ENCODE assay signal across 14 cellular contexts in genomic region chr4:1206299-1207156, GRCh38. TPM values are rescaled to one million over a fixed set of nuclear protein-coding genes. Genes with fewer than 3 reads are reported as not detected.
A peak's percentile ranks its signal among the peaks of the same experiment; 100 is the strongest.
DNase-seq lines count a peak whose midpoint lies in the region; ATAC-seq and TF ChIP-seq lines count a peak whose summit lies in the region.
"Had no signal": no experiment of that assay in that cellular context is flagged by ENCODE, and none has a peak within 500 bp of the region (broad histone marks: within the 10 kb centered on the region; RNA-seq: fewer than 3 reads in every experiment).

No MANE protein-coding gene starts in this region.

- intact Hi-C loops in thyroid gland (cut with DNase I) (no loop called here), MCF 10A (cut with micrococcal nuclease) (no loop called here)

- H3K4me1 Mint-ChIP-seq in T-helper 17 cell: peaks cover 31% of the 10 kb centered on the region
- peaks cover 5% of the 10 kb centered on the region for H3K4me1 Mint-ChIP-seq in MCF 10A (ENCODE audit: insufficient read depth, unreplicated experiment)

- H3K9me3 Mint-ChIP-seq in MCF 10A (ENCODE audit: unreplicated experiment): no peaks in the 10 kb centered on the region

- CTCF ChIA-PET in MCF 10A (lab: Yijun Ruan, JAX): no interaction called here

- ATAC-seq in T-helper 17 cell: no peak
- ATAC-seq: Panc1 had no signal

- H3K27me3 ChIP-seq in thyroid gland: no peaks in the 10 kb centered on the region
- H3K27me3 ChIP-seq in effector memory CD4-positive, alpha-beta T cell (replicated peaks; ENCODE audit: control insufficient read depth, insufficient read depth, low read length, poor library complexity, severe bottlenecking): no peaks in the 10 kb centered on the region
- H3K27me3 ChIP-seq: esophagus squamous epithelium had no signal

- no TSS peak for BruUV-seq in MCF 10A (replicated peaks; lab: Mats Ljungman, UMichigan)

- peaks cover 34 to 41% of the 10 kb centered on the region in 2 donors for H3K4me1 ChIP-seq in thyroid gland
- peaks cover 19% of the 10 kb centered on the region for H3K4me1 ChIP-seq in effector memory CD4-positive, alpha-beta T cell (ENCODE audit: control insufficient read depth, insufficient read depth, low read length, poor library complexity, severe bottlenecking)
- H3K4me1 ChIP-seq: HAP-1 had no signal

- H3K36me3 Mint-ChIP-seq in T-helper 17 cell (ENCODE audit: low read depth): no peaks in the 10 kb centered on the region
- peaks cover 12% of the 10 kb centered on the region for H3K36me3 Mint-ChIP-seq in MCF 10A (ENCODE audit: insufficient read depth, unreplicated experiment)

- POLR2A ChIA-PET in MCF 10A (lab: Yijun Ruan, JAX): no interaction called here

- no peak for TF ChIP-seq POLR2A in thyroid gland (IDR thresholded peaks at IDR 0.05)

- no peak for TF ChIP-seq CTCF in thyroid gland (IDR thresholded peaks at IDR 0.05)
- no peak for TF ChIP-seq CTCF in MCF 10A (IDR thresholded peaks at IDR 0.05; ENCODE audit: unreplicated experiment)

- no peaks in the 10 kb centered on the region for H3K9me3 ChIP-seq in T-helper 17 cell (ENCODE audit: control insufficient read depth, low read length, poor library complexity, severe bottlenecking)
- no peaks in the 10 kb centered on the region for H3K9me3 ChIP-seq in thyroid gland
- H3K9me3 ChIP-seq in effector memory CD4-positive, alpha-beta T cell (ENCODE audit: control insufficient read depth, low read length): no peaks in the 10 kb centered on the region
- H3K9me3 ChIP-seq: esophagus squamous epithelium, HAP-1 had no signal

- H3K4me3 Mint-ChIP-seq in T-helper 17 cell (no peak overlapping the region), MCF 10A (ENCODE audit: unreplicated experiment) (no peak overlapping the region)

- DNase-seq in activated gamma-delta T cell treated with Interleukin-2 at 50 U/mL for 16 hours (peak; percentile 2), activated gamma-delta T cell (lab: John Stamatoyannopoulos, UW) (no peak), T-helper 17 cell (peak in 2 of 3 donors; percentile 2 to 7), left kidney (ENCODE audit: low read depth, low spot score) (peak; percentile 41), thyroid gland (peak; percentile 0 to 1), MCF 10A (ENCODE audit: unreplicated experiment) (no peak), DMS 273 treated with DMSO at 0.1 percent for 48 hours (lab: John Stamatoyannopoulos, UW) (no peak)
- DNase-seq in effector memory CD4-positive, alpha-beta T cell: no peak
- DNase-seq: cerebellar nuclear complex, esophagus squamous epithelium, NCI-H446 treated with DMSO at 0.1 percent for 48 hours had no signal

- no peaks in the 10 kb centered on the region for H3K36me3 ChIP-seq in thyroid gland
- peaks cover 6% of the 10 kb centered on the region for H3K36me3 ChIP-seq in effector memory CD4-positive, alpha-beta T cell (ENCODE audit: control insufficient read depth, insufficient read depth, low read length)
- H3K36me3 ChIP-seq: HAP-1 had no signal

- no peak overlapping the region for H3K27ac ChIP-seq in thyroid gland
- no peak overlapping the region for H3K27ac ChIP-seq in effector memory CD4-positive, alpha-beta T cell (ENCODE audit: insufficient read depth, low read length, poor library complexity, severe bottlenecking)

- H3K27me3 Mint-ChIP-seq in T-helper 17 cell: no peaks in the 10 kb centered on the region
- no peaks in the 10 kb centered on the region for H3K27me3 Mint-ChIP-seq in MCF 10A (ENCODE audit: insufficient read depth, unreplicated experiment)

- no peak overlapping the region for H3K4me3 ChIP-seq in thyroid gland (replicated peaks in 1 of 3)
- no peak overlapping the region for H3K4me3 ChIP-seq in effector memory CD4-positive, alpha-beta T cell (ENCODE audit: insufficient read depth, low read depth, low read length, poor library complexity, severe bottlenecking)
- H3K4me3 ChIP-seq: esophagus squamous epithelium, HAP-1 had no signal

- H3K27ac Mint-ChIP-seq in T-helper 17 cell (no peak overlapping the region), MCF 10A (ENCODE audit: low read depth, unreplicated experiment) (no peak overlapping the region)

- 93 to 97% methylated on average over 16 to 17 of the region's 21 CpGs for WGBS in thyroid gland, 2 donors

RNA-seq across cellular contexts. Expression of gene SPON2, which starts 34.1 kb away (rescaled TPM):
- 1 to 10 TPM; 5.2 to 7.4 TPM for total RNA-seq in T-helper 17 cell
- 10 to 100 TPM in 2 of 4 donors, 1 to 10 TPM in 2; 2.4 to 14.1 (median 6.6) TPM for total RNA-seq in thyroid gland
- 0.54 and 0.64 TPM in 2 replicates for total RNA-seq in MCF 10A (2022)
- total RNA-seq: G401 had no signal

RNA-seq across cellular contexts. Expression of gene CTBP1, which starts 42.4 kb away (rescaled TPM):
- total RNA-seq in T-helper 17 cell (100 to 1,000 TPM; 164 to 184 TPM), thyroid gland (100 to 1,000 TPM; 102 to 226 (median 177) TPM), MCF 10A (2022) (133 and 152 TPM in 2 replicates)

Comparison
In these comparisons a context has a peak if more than half of its experiments do, and no peak if none do; other contexts are left out.
1. DNase-seq: peak in activated gamma-delta T cell treated with Interleukin-2 at 50 U/mL for 16 hours (single experiment), T-helper 17 cell (2 of 3), left kidney (single experiment) and thyroid gland (2 of 2); none in activated gamma-delta T cell (single experiment), MCF 10A (single experiment), DMS 273 treated with DMSO at 0.1 percent for 48 hours (single experiment) and effector memory CD4-positive, alpha-beta T cell (0 of 3).